In the genomic region with DNA sequence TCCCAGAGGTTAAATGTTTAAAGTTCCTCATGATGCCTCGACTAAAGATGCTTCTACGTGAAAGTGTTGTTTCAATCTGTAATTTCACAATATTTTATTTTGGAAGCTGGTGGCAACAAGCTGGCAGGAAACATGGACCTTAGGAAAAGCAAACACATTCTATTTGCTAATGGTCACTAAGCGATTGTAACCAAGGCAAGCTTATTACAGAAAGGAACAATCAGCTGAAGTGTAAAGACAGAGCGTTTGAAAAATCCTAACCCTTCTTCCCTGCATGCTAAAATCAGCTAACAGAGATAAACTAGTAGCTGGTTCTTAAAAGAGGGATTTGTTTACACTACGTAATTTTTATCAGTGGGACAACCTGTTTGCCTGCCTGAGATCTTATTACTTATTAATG, we compare ENCODE assay signal across 26 cellular contexts. TPM values are rescaled to one million over a fixed set of nuclear protein-coding genes. Genes with fewer than 3 reads are reported as not detected.
DNase-seq lines count a peak whose midpoint lies in the region; ATAC-seq, FAIRE-seq and TF ChIP-seq lines count a peak whose summit lies in the region.
"Had no signal": no experiment of that assay in that cellular context is flagged by ENCODE, and none has a peak within 500 bp of the region (broad histone marks: within the 10 kb centered on the region; RNA-seq: fewer than 3 reads in every experiment).

No MANE protein-coding gene starts in this region.

- H3K9me3 ChIP-seq in heart left ventricle (no peaks in the 10 kb centered on the region), upper lobe of right lung (no peaks in the 10 kb centered on the region)
- H3K9me3 ChIP-seq: A549; BLaER1 treated with 17β-estradiol and CSF1 and Interleukin-3, amounts not matched to agents 10 nM and 100 nM; heart right ventricle; tibial artery had no signal

- intact Hi-C loops in Right ventricle myocardium superior (cut with DNase I): no loop called here
- intact Hi-C loops in heart left ventricle (cut with DNase I): no loop called here
- intact Hi-C loops in upper lobe of right lung (cut with DNase I): no loop called here

- H3K27me3 ChIP-seq in heart left ventricle (peaks cover 0 to 37% (median 3%) of the 10 kb centered on the region in 9 donors), upper lobe of right lung (peaks cover 35% of the 10 kb centered on the region)
- H3K27me3 ChIP-seq: BLaER1 treated with 17β-estradiol and CSF1 and Interleukin-3, amounts not matched to agents 10 nM and 100 nM had no signal

- peak; percentile 100 for FAIRE-seq in islet of Langerhans (lab: Jason Lieb, UNC)
- FAIRE-seq: A549, HTR-8/SVneo, TTC549 had no signal

- H3K27ac ChIP-seq in heart left ventricle (peak overlapping the region in 1 of 12 donors; percentile 19), upper lobe of right lung (no peak overlapping the region)
- H3K27ac ChIP-seq: A549; BLaER1 treated with 17β-estradiol and CSF1 and Interleukin-3, amounts not matched to agents 10 nM and 100 nM; heart right ventricle; RWPE1; tibial artery had no signal

- ATAC-seq in Right ventricle myocardium superior (ENCODE audit: poor library complexity): peak; percentile 76
- no peak for ATAC-seq in heart left ventricle
- ATAC-seq in upper lobe of right lung: peak; percentile 31
- ATAC-seq: A549; effector memory CD8-positive, alpha-beta T cell; stimulated activated memory B cell treated with anti-CD40 and anti-IgM and Interleukin-4, amounts not matched to agents 10 μg/mL and 1 μg/mL and 100 μg/mL, for 72 hours had no signal

- CTCF ChIA-PET in GM10248 (lab: Yijun Ruan, JAX): interaction anchor here (0.7 to 2.3 kb wide), 4 partner anchors 9 to 22 kb away, joined by 3 to 7 read pairs (median 3); no protein-coding TSS in a partner anchor

- H3K4me3 ChIP-seq in heart left ventricle (no peak overlapping the region), upper lobe of right lung (no peak overlapping the region)
- H3K4me3 ChIP-seq: A549; BLaER1 treated with 17β-estradiol and CSF1 and Interleukin-3, amounts not matched to agents 10 nM and 100 nM; heart right ventricle; tibial artery had no signal

- no peak for TF ChIP-seq CTCF in heart left ventricle (IDR thresholded peaks at IDR 0.05)
- no peak for TF ChIP-seq CTCF in upper lobe of right lung (IDR thresholded peaks at IDR 0.05)
- no peak for TF ChIP-seq CTCF in GM10248 (IDR thresholded peaks at IDR 0.05; ENCODE audit: control extremely low read depth, extremely low read depth, low read depth, missing control alignments)

- H3K36me3 ChIP-seq in heart left ventricle: no peaks in the 10 kb centered on the region
- no peaks in the 10 kb centered on the region for H3K36me3 ChIP-seq in upper lobe of right lung
- H3K36me3 ChIP-seq: BLaER1 treated with 17β-estradiol and CSF1 and Interleukin-3, amounts not matched to agents 10 nM and 100 nM; heart right ventricle; tibial artery had no signal

- 48 to 67% (median 59%) methylated on average over 5 of the region's 5 CpGs for WGBS in heart left ventricle, 4 donors

- POLR2A ChIA-PET in GM10248 (lab: Yijun Ruan, JAX): no interaction called here

- no peak for TF ChIP-seq POLR2A in heart left ventricle (IDR thresholded peaks at IDR 0.05)

- H3K4me1 ChIP-seq in heart left ventricle (peaks cover 0 to 13% (median 3%) of the 10 kb centered on the region in 12 donors), upper lobe of right lung (no peaks in the 10 kb centered on the region)
- H3K4me1 ChIP-seq: A549; BLaER1 treated with 17β-estradiol and CSF1 and Interleukin-3, amounts not matched to agents 10 nM and 100 nM had no signal

- DNase-seq in Right ventricle myocardium superior: no peak
- no peak for DNase-seq in heart left ventricle
- peak; percentile 86 for DNase-seq in NCI-H69 (lab: John Stamatoyannopoulos, UW)
- no peak for DNase-seq in upper lobe of right lung
- DNase-seq in NCI-H2227 treated with DMSO at 0.1 percent for 48 hours (lab: John Stamatoyannopoulos, UW): no peak
- no peak for DNase-seq in GM10248 (ENCODE audit: extremely low spot score)
- no peak for DNase-seq in OCI-M2 (lab: John Stamatoyannopoulos, UW; ENCODE audit: unreplicated experiment)
- DNase-seq: activated CD4-positive, alpha-beta T cell treated with anti-CD3 and anti-CD28 coated beads for 48 hours; activated CD8-positive, alpha-beta memory T cell treated with anti-CD3 and anti-CD28 coated beads, Interleukin-2, amount 50 U/mL, for 4 hours; cerebellar nuclear complex; DMS 273 treated with DMSO at 0.1 percent for 48 hours; effector memory CD8-positive, alpha-beta T cell; heart right ventricle; islet precursor cell; NCI-H1436; NK-92 treated with Interleukin-12 subunit alpha and Interleukin-12 subunit beta, amount 100 ng/mL, for 24 hours; stimulated activated CD4-positive, alpha-beta T cell treated with anti-CD3 and anti-CD28 coated beads, Interleukin-15, amount 100 ng/mL, for 24 hours; SW 1271; tibial artery had no signal

RNA-seq across cellular contexts. Expression of a gene that starts 50.0 kb away (rescaled TPM):
- total RNA-seq in Right ventricle myocardium superior (9.1 TPM), heart left ventricle (1 to 10 TPM in 7 of 9 donors, under 1 TPM in 2; 0.35 to 6.9 (median 1.3) TPM), upper lobe of right lung (13.3 TPM)
- 1 to 10 TPM in 1 of 2 donors, under 1 TPM in 1; 0.19 to 2.2 TPM for polyA plus RNA-seq in heart left ventricle

Comparison
In these comparisons a context has a peak if more than half of its experiments do, and no peak if none do; other contexts are left out.
1. ATAC-seq: peak in Right ventricle myocardium superior (single experiment) and upper lobe of right lung (single experiment); none in heart left ventricle (0 of 4).